In the genomic region with DNA sequence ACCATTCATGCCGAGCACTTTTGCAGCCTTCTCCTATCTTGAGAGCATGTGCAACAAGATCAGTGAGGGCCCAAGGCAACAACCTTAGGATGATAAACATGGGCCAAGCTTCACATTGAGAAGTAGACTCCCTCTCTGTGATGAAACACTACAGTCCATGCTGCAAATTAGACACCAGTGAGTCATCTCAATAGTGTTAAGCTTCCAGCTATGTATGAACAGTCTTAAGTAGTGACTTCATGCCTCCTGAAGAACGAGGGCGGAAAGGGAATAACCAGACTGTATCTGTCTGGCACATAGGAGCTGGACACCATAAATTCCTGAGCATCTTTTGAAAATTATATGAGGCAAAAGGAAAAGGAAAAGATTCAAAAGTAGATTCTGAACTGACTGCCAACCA, we compare ENCODE assay signal across 14 cellular contexts.
DNase-seq lines count a peak whose midpoint lies in the region; ATAC-seq and TF ChIP-seq lines count a peak whose summit lies in the region.
"Had no signal": no experiment of that assay in that cellular context is flagged by ENCODE, and none has a peak within 500 bp of the region (broad histone marks: within the 10 kb centered on the region; RNA-seq: fewer than 3 reads in every experiment).

No MANE protein-coding gene starts in this region.

- H3K4me1 ChIP-seq in osteoblast (ENCODE audit: insufficient read depth, low read length) = no peaks in the 10 kb centered on the region

- H3K4me3 ChIP-seq in AG04449 (ENCODE audit: low read depth, low read length) (no peak overlapping the region), brain microvascular endothelial cell (ENCODE audit: low read depth, low read length) (no peak overlapping the region), osteoblast (ENCODE audit: insufficient read depth, low read length) (no peak overlapping the region)

- H3K27ac ChIP-seq in brain microvascular endothelial cell (no peak overlapping the region), osteoblast (ENCODE audit: low read depth, low read length) (no peak overlapping the region)

- no peak for ATAC-seq in GM18520 (IDR thresholded peaks at IDR 0.05; ENCODE audit: unreplicated experiment)
- ATAC-seq: left colon had no signal

- H3K36me3 ChIP-seq in brain microvascular endothelial cell (replicated peaks) = no peaks in the 10 kb centered on the region
- no peaks in the 10 kb centered on the region for H3K36me3 ChIP-seq in osteoblast (ENCODE audit: insufficient read depth, low read length)

- H3K27me3 ChIP-seq in brain microvascular endothelial cell (replicated peaks) = no peaks in the 10 kb centered on the region
- H3K27me3 ChIP-seq in osteoblast (ENCODE audit: insufficient read depth, low read length) = no peaks in the 10 kb centered on the region

- in situ Hi-C loops in brain microvascular endothelial cell (cut with HindIII; ENCODE audit: low pct_ligation_motif_present, low sequenced_read_pairs) = no loop called here

- DNase-seq in AG04449 (ENCODE audit: low read depth, low spot score) (peak; percentile 97), HT1080 (ENCODE audit: low read depth) (peak; percentile 70), brain microvascular endothelial cell (peak; percentile 79), islet precursor cell (peak; percentile 63), hippocampal formation (lab: John Stamatoyannopoulos, UW) (no peak), osteoblast (ENCODE audit: insufficient read length, low spot score, missing footprints) (no peak), COR-L47 (lab: John Stamatoyannopoulos, UW) (no peak)
- DNase-seq: activated CD4-positive, alpha-beta T cell treated with anti-CD3 and anti-CD28 coated beads for 48 hours; activated T-cell treated with anti-CD3 and anti-CD28 coated beads, Interleukin-2, amount 50 U/mL, for 48 hours; AML-193; left colon; nephron progenitor cell; stimulated activated CD4-positive, alpha-beta T cell treated with anti-CD3 and anti-CD28 coated beads, Interleukin-12 subunit alpha, Interleukin-12 subunit beta, amount 100 ng/mL, for 4 hours had no signal

- CTCF ChIA-PET in AG04449 (lab: Yijun Ruan, JAX) = no interaction called here

- H4K20me1 ChIP-seq in osteoblast (ENCODE audit: insufficient read depth, low read length) = no peaks in the 10 kb centered on the region

- H3K79me2 ChIP-seq in osteoblast (ENCODE audit: insufficient read depth, low read length) = no peaks in the 10 kb centered on the region

- POLR2A ChIA-PET in AG04449 (lab: Yijun Ruan, JAX) = no interaction called here

- TF ChIP-seq CTCF in AG04449 (IDR thresholded peaks at IDR 0.05; ENCODE audit: insufficient read depth, low read length, missing control alignments) (no peak), brain microvascular endothelial cell (IDR thresholded peaks at IDR 0.05; ENCODE audit: low read depth, low read length, missing control alignments) (no peak), osteoblast (IDR thresholded peaks at IDR 0.05; ENCODE audit: extremely low read depth, low read depth, low read length) (no peak)

- no peak overlapping the region for H3K4me2 ChIP-seq in osteoblast (ENCODE audit: insufficient read depth, low read length)

- no peaks in the 10 kb centered on the region for H3K9me3 ChIP-seq in osteoblast (ENCODE audit: low read depth, low read length)

- H2AFZ ChIP-seq in osteoblast (ENCODE audit: low read length) = no peak overlapping the region

Comparison
In these comparisons a context has a peak if more than half of its experiments do, and no peak if none do; other contexts are left out.
1. DNase-seq: peak in AG04449 (single experiment), HT1080 (single experiment), brain microvascular endothelial cell (single experiment) and islet precursor cell (single experiment); none in hippocampal formation (0 of 2), osteoblast (single experiment) and COR-L47 (single experiment).